ENCODE assay signal across 10 cellular contexts in the genomic region with DNA sequence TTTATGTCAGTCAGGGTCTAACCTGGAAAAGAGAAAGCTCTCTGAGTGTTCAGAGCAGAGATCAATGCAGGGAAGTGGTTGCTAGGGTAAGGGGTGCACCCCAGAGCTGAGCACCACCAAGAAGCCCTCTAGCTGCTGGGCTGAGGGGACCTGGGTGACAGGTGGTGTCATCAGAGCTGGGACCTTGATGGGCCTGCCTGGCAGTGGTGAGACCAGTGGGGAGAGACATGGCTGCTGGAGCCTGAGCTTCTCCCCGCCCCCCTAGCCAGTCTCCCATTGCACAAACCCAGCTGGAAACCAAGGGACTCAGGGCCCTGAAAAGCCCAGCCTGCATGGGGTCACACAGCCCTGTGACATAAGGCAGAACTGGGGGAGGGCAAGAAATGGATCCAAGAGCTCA. TPM values are rescaled to one million over a fixed set of nuclear protein-coding genes. Genes with fewer than 3 reads are reported as not detected.
DNase-seq lines count a peak whose midpoint lies in the region; ATAC-seq and TF ChIP-seq lines count a peak whose summit lies in the region.
"Had no signal": no experiment of that assay in that cellular context is flagged by ENCODE, and none has a peak within 500 bp of the region (broad histone marks: within the 10 kb centered on the region; RNA-seq: fewer than 3 reads in every experiment).

No MANE protein-coding gene starts in this region.

- H3K9ac ChIP-seq in SK-N-SH = no peak overlapping the region

- H3F3A ChIP-seq in SK-N-SH (replicated peaks; ENCODE audit: insufficient read depth) = peaks cover 15% of the 10 kb centered on the region

- no peaks in the 10 kb centered on the region for H3K27me3 ChIP-seq in SK-N-SH (ENCODE audit: insufficient read depth)
- H3K27me3 ChIP-seq in Panc1 (ENCODE audit: control insufficient read depth, insufficient read depth, low read length) = no peaks in the 10 kb centered on the region
- H3K27me3 ChIP-seq in upper lobe of left lung = no peaks in the 10 kb centered on the region

- peaks cover 5% of the 10 kb centered on the region for H3K9me3 Mint-ChIP-seq in central memory CD8-positive, alpha-beta T cell
- H3K9me3 Mint-ChIP-seq in progenitor cell of endocrine pancreas (ENCODE audit: low read depth) = peaks cover 10% of the 10 kb centered on the region

- H4K20me1 ChIP-seq in SK-N-SH (ENCODE audit: insufficient read depth) = no peaks in the 10 kb centered on the region

- TF ChIP-seq RAD21 in SK-N-SH (IDR thresholded peaks at IDR 0.05; ENCODE audit: low read length) = no peak

- no peaks in the 10 kb centered on the region for H3K9me2 ChIP-seq in SK-N-SH

- H3K27me3 Mint-ChIP-seq in central memory CD8-positive, alpha-beta T cell = no peaks in the 10 kb centered on the region
- H3K27me3 Mint-ChIP-seq in progenitor cell of endocrine pancreas = no peaks in the 10 kb centered on the region

- no TSS peak for BruUV-seq in Panc1 (replicated peaks; lab: Mats Ljungman, UMichigan)

- no peak for TF ChIP-seq POLR2A in upper lobe of left lung (IDR thresholded peaks at IDR 0.05)

- in situ Hi-C loops in Panc1 (cut with HindIII; ENCODE audit: low pct_unique_long_range_greater_than_20kb, low sequenced_read_pairs) = no loop called here

- H3K27ac Mint-ChIP-seq in central memory CD8-positive, alpha-beta T cell (ENCODE audit: low read depth) = peak overlapping the region; percentile 89
- peak overlapping the region; percentile 79 for H3K27ac Mint-ChIP-seq in progenitor cell of endocrine pancreas

- H3K4me1 Mint-ChIP-seq in central memory CD8-positive, alpha-beta T cell = peaks cover 60% of the 10 kb centered on the region
- H3K4me1 Mint-ChIP-seq in progenitor cell of endocrine pancreas (ENCODE audit: low read depth) = peaks cover 18% of the 10 kb centered on the region

- POLR2A ChIA-PET in SK-N-SH (lab: Yijun Ruan, JAX) (no interaction called here), Panc1 (lab: Charles Lee) (no interaction called here)

- H3K79me2 ChIP-seq in SK-N-SH (ENCODE audit: insufficient read depth) = no peaks in the 10 kb centered on the region

- 0 out of 2 replicates have a peak overlapping the region, but pooled peaks have one; percentile 9 for H3K4me2 ChIP-seq in SK-N-SH

- H3K4me1 ChIP-seq in SK-N-SH (ENCODE audit: control insufficient read depth in 1 of 2, insufficient read depth in 2 of 2, low read depth in 1 of 2, low read length in 1 of 2) = peaks cover 0 to 34% of the 10 kb centered on the region in 2 experiments; a peak in 2 of 4 replicates
- peaks cover 5% of the 10 kb centered on the region; the same call in 1 of the 2 replicates for H3K4me1 ChIP-seq in Panc1 (ENCODE audit: control insufficient read depth, insufficient read depth, low read length)
- no peaks in the 10 kb centered on the region for H3K4me1 ChIP-seq in upper lobe of left lung

- no peak for DNase-seq in SK-N-SH
- no peak for DNase-seq in Panc1 (ENCODE audit: low read depth, low spot score)
- DNase-seq in central memory CD8-positive, alpha-beta T cell (ENCODE audit: low spot score in 2 of 2) = no peak
- no peak for DNase-seq in progenitor cell of endocrine pancreas (ENCODE audit: low spot score, unreplicated experiment)
- no peak for DNase-seq in upper lobe of left lung
- DNase-seq in kidney tubule cell (ENCODE audit: low spot score) = no peak
- DNase-seq in GM20000 (ENCODE audit: low spot score) = no peak
- DNase-seq: head of caudate nucleus, NCI-H1048 had no signal

- H3K27ac ChIP-seq in SK-N-SH (ENCODE audit: low read depth in 2 of 2, low read length in 1 of 2) (peak overlapping the region in 1 of 2 experiments; percentile 61; a peak in 2 of 4 replicates), Panc1 (ENCODE audit: low read length) (no peak overlapping the region), upper lobe of left lung (no peak overlapping the region)

- no peak overlapping the region for H3K4me3 ChIP-seq in SK-N-SH (ENCODE audit: low read depth in 2 of 2, low read length in 1 of 2)
- no peak overlapping the region for H3K4me3 ChIP-seq in Panc1 (ENCODE audit: low read depth in 2 of 2, low read length in 2 of 2)
- H3K4me3 ChIP-seq in upper lobe of left lung = no peak overlapping the region

- no peaks in the 10 kb centered on the region for H3K36me3 ChIP-seq in SK-N-SH (replicated peaks in 1 of 2; ENCODE audit: control insufficient read depth in 1 of 2, insufficient read depth in 2 of 2, low read length in 1 of 2)
- no peaks in the 10 kb centered on the region for H3K36me3 ChIP-seq in Panc1 (ENCODE audit: control insufficient read depth, insufficient read depth, low read length)
- no peaks in the 10 kb centered on the region for H3K36me3 ChIP-seq in upper lobe of left lung

- peak overlapping the region; percentile 61 for H3K4me3 Mint-ChIP-seq in central memory CD8-positive, alpha-beta T cell
- no peak overlapping the region for H3K4me3 Mint-ChIP-seq in progenitor cell of endocrine pancreas (ENCODE audit: low read depth)

- H3K36me3 Mint-ChIP-seq in central memory CD8-positive, alpha-beta T cell (ENCODE audit: insufficient read depth) = peaks cover 4% of the 10 kb centered on the region
- H3K36me3 Mint-ChIP-seq in progenitor cell of endocrine pancreas (ENCODE audit: insufficient read depth) = no peaks in the 10 kb centered on the region

- no peaks in the 10 kb centered on the region for H3K9me3 ChIP-seq in SK-N-SH
- no peaks in the 10 kb centered on the region for H3K9me3 ChIP-seq in Panc1 (ENCODE audit: control insufficient read depth, insufficient read depth, low read depth, low read length)
- H3K9me3 ChIP-seq in upper lobe of left lung = no peaks in the 10 kb centered on the region

- peak overlapping the region; percentile 66; the same call in 1 of the 2 replicates for H2AFZ ChIP-seq in SK-N-SH (ENCODE audit: low read depth)

- intact Hi-C loops in Panc1 (cut with micrococcal nuclease; ENCODE audit: unreplicated experiment) = no loop called here

- TF ChIP-seq EP300 in SK-N-SH (IDR thresholded peaks at IDR 0.05; ENCODE audit: borderline replicate concordance in 1 of 2, low read depth in 1 of 2, low read length in 1 of 2) (no peak), upper lobe of left lung (IDR thresholded peaks at IDR 0.05) (no peak)

- CTCF ChIA-PET in SK-N-SH (lab: Yijun Ruan, JAX) (interaction anchor here (0.8 to 2.3 kb wide), 9 partner anchors 9 to 217 kb away, joined by 3 to 7 read pairs (median 3); no protein-coding TSS in a partner anchor), Panc1 (lab: Charles Lee) (no interaction called here)

- no peak for ATAC-seq in SK-N-SH treated with all-trans-retinoic acid at 6 μM for 48 hours
- peak; percentile 5; the same call in 1 of the 2 replicates for ATAC-seq in Panc1
- peak; percentile 29 for ATAC-seq in central memory CD8-positive, alpha-beta T cell (replicated peaks; ENCODE audit: extremely low read depth, poor library complexity, severe bottlenecking)
- ATAC-seq in upper lobe of left lung (ENCODE audit: low FRiP score in 2 of 2) = no peak

- TF ChIP-seq CTCF in SK-N-SH (IDR thresholded peaks at IDR 0.05) (no peak), Panc1 (IDR thresholded peaks at IDR 0.05) (no peak), progenitor cell of endocrine pancreas (IDR thresholded peaks at IDR 0.05; ENCODE audit: unreplicated experiment) (no peak), upper lobe of left lung (IDR thresholded peaks at IDR 0.05) (no peak), GM20000 (IDR thresholded peaks at IDR 0.05; ENCODE audit: extremely low read depth, missing control alignments) (no peak)

- 100% methylated on average over 1 of the region's 1 CpG for WGBS in SK-N-SH (ENCODE audit: low lambda C conversion rate)
- 82 to 89% methylated on average over 1 of the region's 1 CpG for WGBS in upper lobe of left lung, 2 donors

TF ChIP-seq in SK-N-SH, 30 proteins besides CTCF, POLR2A, EP300 and RAD21:
- TF ChIP-seq FOSL2 (IDR thresholded peaks at IDR 0.05; ENCODE audit: borderline replicate concordance, low read depth) (no peak), POLR2AphosphoS5 (IDR thresholded peaks at IDR 0.05; ENCODE audit: low read depth, low read length) (no peak), TCF12 (IDR thresholded peaks at IDR 0.05) (no peak), TAF1 (IDR thresholded peaks at IDR 0.05; ENCODE audit: borderline replicate concordance, low read depth, low read length) (no peak), SIN3A (IDR thresholded peaks at IDR 0.05; ENCODE audit: borderline replicate concordance, low read depth, low read length) (no peak)
TF ChIP-seq in SK-N-SH: peak in this region for 0.

TF ChIP-seq in SK-N-SH treated with all-trans-retinoic acid at 6 μM for 48 hours, 23 proteins besides CTCF, POLR2A, EP300 and RAD21:
- TF ChIP-seq GLIS3 (CRISPR knock-in tag; IDR thresholded peaks at IDR 0.05) (no peak), ZNF70 (CRISPR knock-in tag; IDR thresholded peaks at IDR 0.05) (no peak)

RNA-seq across cellular contexts. Expression of gene OSBPL3, which starts 49.1 kb away (rescaled TPM):
- polyA plus RNA-seq in SK-N-SH (2012; rRNA removed) = 22.6 and 23.2 TPM in 2 replicates
- 19.3 and 20.5 TPM in 2 replicates for polyA plus RNA-seq in SK-N-SH (2012; cell fraction: cytosol; rRNA removed)
- polyA plus RNA-seq in SK-N-SH (2012; cell fraction: nucleus; rRNA removed) = 53.0 and 90.2 TPM in 2 replicates
- total RNA-seq in Panc1 (2021; ENCODE audit: unreplicated experiment) (9.2 TPM), progenitor cell of endocrine pancreas (11.6 and 12.1 TPM in 2 replicates), upper lobe of left lung (10 to 100 TPM; 17.5 to 55.5 (median 21.7) TPM)
- polyA plus RNA-seq in Panc1 (2012; ENCODE audit: insufficient read length) = 3.1 TPM

Comparison
In these comparisons a context has a peak if more than half of its experiments do, and no peak if none do; other contexts are left out.
1. ATAC-seq: peak in Panc1 (single experiment) and central memory CD8-positive, alpha-beta T cell (single experiment); none in SK-N-SH treated with all-trans-retinoic acid at 6 μM for 48 hours (single experiment) and upper lobe of left lung (0 of 2).